Comparison of ENCODE assay signal across 21 cellular contexts in the genomic region with DNA sequence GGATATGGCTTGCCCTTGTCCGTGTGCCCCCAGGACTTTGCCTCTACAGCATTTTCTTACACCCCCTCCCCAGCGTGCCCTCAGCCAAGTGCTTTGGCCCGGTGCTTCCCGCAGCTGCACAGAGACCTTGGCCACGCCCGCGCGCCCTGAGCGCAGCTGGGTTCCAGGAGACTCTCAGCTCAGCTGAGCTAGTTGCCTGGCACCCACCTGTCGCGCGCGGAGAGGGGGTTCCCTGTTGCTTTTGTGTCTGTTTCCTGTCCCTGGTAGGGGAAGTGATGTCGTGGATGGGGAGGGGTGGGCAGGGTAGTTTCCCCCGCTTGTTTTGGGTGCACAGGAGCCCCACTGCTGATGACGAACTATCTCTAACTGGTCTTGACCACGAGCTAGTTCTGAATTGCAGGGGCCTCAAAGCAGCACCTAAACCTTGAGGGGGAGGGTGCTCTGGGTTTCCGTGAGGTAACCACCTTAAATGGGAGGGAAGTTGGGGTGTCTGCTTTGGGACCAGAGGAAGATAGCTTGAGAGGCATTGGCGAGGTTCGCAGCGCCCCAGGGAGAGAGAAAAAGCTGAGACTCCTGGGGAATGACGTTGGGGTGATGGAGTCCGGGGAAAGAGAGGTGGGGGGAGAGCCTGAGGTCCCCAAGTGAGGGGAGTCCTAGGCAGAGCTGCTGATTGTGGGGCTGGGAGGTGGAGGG. TPM values are rescaled to one million over a fixed set of nuclear protein-coding genes. Genes with fewer than 3 reads are reported as not detected.
DNase-seq lines count a peak whose midpoint lies in the region; ATAC-seq and TF ChIP-seq lines count a peak whose summit lies in the region.
"Had no signal": no experiment of that assay in that cellular context is flagged by ENCODE, and none has a peak within 500 bp of the region (broad histone marks: within the 10 kb centered on the region; RNA-seq: fewer than 3 reads in every experiment).

No MANE protein-coding gene starts in this region.

- in situ Hi-C loops in ACHN (cut with HindIII; ENCODE audit: low pct_ligation_motif_present, low pct_unique_long_range_greater_than_20kb, low sequenced_read_pairs), result no loop called here

- peak in 1 of 2 donors; percentile 50 for ATAC-seq in naive thymus-derived CD8-positive, alpha-beta T cell
- no peak for ATAC-seq in GM18873 (IDR thresholded peaks at IDR 0.05; ENCODE audit: low FRiP score, unreplicated experiment)
- ATAC-seq: effector memory CD8-positive, alpha-beta T cell; naive thymus-derived CD4-positive, alpha-beta T cell; right cardiac atrium; T-helper 17 cell had no signal

- H3K27me3 ChIP-seq in BLaER1 treated with 17β-estradiol and CSF1 and Interleukin-3, amounts not matched to agents 10 nM and 100 nM, result peaks cover 90 to 100% (median 98%) of the 10 kb centered on the region in 11 experiments
- peaks cover 40% of the 10 kb centered on the region for H3K27me3 ChIP-seq in MG63

- H4K20me1 ChIP-seq in BLaER1 treated with 17β-estradiol and CSF1 and Interleukin-3, amounts not matched to agents 10 nM and 100 nM, result peaks cover 0 to 51% (median 21%) of the 10 kb centered on the region in 11 experiments; a peak in 12 of 22 replicates

- H3K9me3 ChIP-seq in BLaER1 treated with 17β-estradiol and CSF1 and Interleukin-3, amounts not matched to agents 10 nM and 100 nM (replicated peaks in 1 of 11), result peaks cover 12 to 27% (median 18%) of the 10 kb centered on the region in 11 experiments
- H3K9me3 ChIP-seq in HEK293 (ENCODE audit: control insufficient read depth, insufficient read depth, low read depth, low read length) (no peaks in the 10 kb centered on the region), MG63 (no peaks in the 10 kb centered on the region)

- no peak for TF ChIP-seq CTCF in HEK293 (tag by site-specific recombination; IDR thresholded peaks at IDR 0.05)

- H3K36me3 ChIP-seq in BLaER1 treated with 17β-estradiol and CSF1 and Interleukin-3, amounts not matched to agents 10 nM and 100 nM, result no peaks in the 10 kb centered on the region
- no peaks in the 10 kb centered on the region for H3K36me3 ChIP-seq in HEK293 (ENCODE audit: control insufficient read depth in 2 of 2, insufficient read depth in 1 of 2, low read length in 2 of 2)
- no peaks in the 10 kb centered on the region for H3K36me3 ChIP-seq in MG63
- H3K36me3 ChIP-seq: cardiac muscle cell, thoracic aorta had no signal

- peak overlapping the region in 10 of 11 experiments; percentile 16 to 79 (median 67); a peak in 17 of 22 replicates for H3K4me2 ChIP-seq in BLaER1 treated with 17β-estradiol and CSF1 and Interleukin-3, amounts not matched to agents 10 nM and 100 nM

- H3K4me1 Mint-ChIP-seq in naive thymus-derived CD8-positive, alpha-beta T cell, result peaks cover 8 to 18% (median 13%) of the 10 kb centered on the region in 4 donors

- H3K4me3 ChIP-seq in BLaER1 treated with 17β-estradiol and CSF1 and Interleukin-3, amounts not matched to agents 10 nM and 100 nM, result peak overlapping the region in 5 of 10 experiments; percentile 25 to 48 (median 34); a peak in 4 of 20 replicates
- H3K4me3 ChIP-seq in HEK293 (ENCODE audit: low read depth, low read length), result no peak overlapping the region
- no peak overlapping the region for H3K4me3 ChIP-seq in MG63
- H3K4me3 ChIP-seq: cardiac muscle cell, thoracic aorta had no signal

- H3K9me3 Mint-ChIP-seq in naive thymus-derived CD8-positive, alpha-beta T cell, result peaks cover 0 to 14% (median 2%) of the 10 kb centered on the region in 9 donors
- H3K9me3 Mint-ChIP-seq: effector memory CD8-positive, alpha-beta T cell had no signal

- peak overlapping the region in 2 of 11 experiments; percentile 6 to 28; a peak in 1 of 22 replicates for H3K9ac ChIP-seq in BLaER1 treated with 17β-estradiol and CSF1 and Interleukin-3, amounts not matched to agents 10 nM and 100 nM

- CTCF ChIA-PET in HEK293 (lab: Yijun Ruan, JAX), result interaction anchor here (0.6 kb wide), 2 partner anchors 86 to 364 kb away, joined by 4 to 5 read pairs; no protein-coding TSS in a partner anchor

- H3K27me3 Mint-ChIP-seq in naive thymus-derived CD8-positive, alpha-beta T cell, result peaks cover 33 to 80% (median 50%) of the 10 kb centered on the region in 5 donors

- H3K27ac Mint-ChIP-seq in naive thymus-derived CD8-positive, alpha-beta T cell, result peak overlapping the region in 2 of 10 donors; percentile 24 to 27
- H3K27ac Mint-ChIP-seq: activated naive CD8-positive, alpha-beta T cell treated with anti-CD3 and anti-CD28 coated beads for 36 hours; effector memory CD8-positive, alpha-beta T cell; T-helper 17 cell had no signal

- H3K4me1 ChIP-seq in BLaER1 treated with 17β-estradiol and CSF1 and Interleukin-3, amounts not matched to agents 10 nM and 100 nM, result peaks cover 11 to 40% (median 30%) of the 10 kb centered on the region in 10 experiments; a peak in 17 of 20 replicates
- no peaks in the 10 kb centered on the region; the same call in 1 of the 2 replicates for H3K4me1 ChIP-seq in HEK293 (ENCODE audit: control insufficient read depth, insufficient read depth, low read length)

- H3K27ac ChIP-seq in BLaER1 treated with 17β-estradiol and CSF1 and Interleukin-3, amounts not matched to agents 10 nM and 100 nM, result peak overlapping the region in 1 of 11 experiments; percentile 14; a peak in 1 of 22 replicates
- H3K27ac ChIP-seq in HEK293 (ENCODE audit: extremely low read depth, low read depth, low read length), result no peak overlapping the region
- H3K27ac ChIP-seq: cardiac muscle cell, thoracic aorta had no signal

- DNase-seq in UCSD-AML1 (lab: John Stamatoyannopoulos, UW; ENCODE audit: unreplicated experiment), result peak; percentile 32
- no peak for DNase-seq in naive thymus-derived CD8-positive, alpha-beta T cell
- no peak for DNase-seq in MG63
- no peak for DNase-seq in ACHN
- DNase-seq in cerebellum (ENCODE audit: low spot score), result no peak
- DNase-seq: activated CD4-positive, alpha-beta T cell treated with anti-CD3 and anti-CD28 coated beads for 1 hour; activated naive CD8-positive, alpha-beta T cell treated with anti-CD3 and anti-CD28 coated beads for 36 hours; activated T-cell treated with anti-CD3 and anti-CD28 coated beads for 4 hours; C1 segment of cervical spinal cord; effector memory CD8-positive, alpha-beta T cell; naive thymus-derived CD4-positive, alpha-beta T cell; T-helper 17 cell had no signal

- POLR2A ChIA-PET in HEK293 (lab: Yijun Ruan, JAX), result no interaction called here
- POLR2A ChIA-PET in naive thymus-derived CD8-positive, alpha-beta T cell (lab: Charles Lee), result no interaction called here

- H3K36me3 Mint-ChIP-seq in naive thymus-derived CD8-positive, alpha-beta T cell, result peaks cover 0 to 6% (median 1%) of the 10 kb centered on the region in 3 donors

- peak overlapping the region in 6 of 10 donors; percentile 18 to 64 (median 30) for H3K4me3 Mint-ChIP-seq in naive thymus-derived CD8-positive, alpha-beta T cell
- H3K4me3 Mint-ChIP-seq: activated naive CD8-positive, alpha-beta T cell treated with anti-CD3 and anti-CD28 coated beads for 36 hours; effector memory CD8-positive, alpha-beta T cell; T-helper 17 cell had no signal

TF ChIP-seq in HEK293, 187 proteins besides CTCF, POLR2A, EP300 and RAD21:
- TF ChIP-seq ZNF169 (tag by site-specific recombination; IDR thresholded peaks at IDR 0.05) (no peak), ZIC2 (tag by site-specific recombination; IDR thresholded peaks at IDR 0.05) (peak; percentile 34; the same call in 1 of the 2 replicates), ZNF138 (tag by site-specific recombination; IDR thresholded peaks at IDR 0.05; ENCODE audit: borderline replicate concordance) (no peak), SCRT2 (tag by site-specific recombination; IDR thresholded peaks at IDR 0.05) (peak; percentile 99), SCRT1 (tag by site-specific recombination; IDR thresholded peaks at IDR 0.05; ENCODE audit: borderline replicate concordance) (peak; percentile 92), ZNF37A (tag by site-specific recombination; IDR thresholded peaks at IDR 0.05) (no peak)

RNA-seq across cellular contexts. Expression of gene DIO3, which starts 1.5 kb away (rescaled TPM):
- not detected for total RNA-seq in naive thymus-derived CD8-positive, alpha-beta T cell
- polyA plus RNA-seq in naive thymus-derived CD8-positive, alpha-beta T cell, result not detected
- 0.07 TPM in 1 of 2 replicates, not detected in the other for total RNA-seq in MG63 (2014; rRNA removed; shearing (Covaris generic); ENCODE audit: low replicate concordance)
- total RNA-seq in cerebellum, result 6.1 TPM
- total RNA-seq: activated naive CD8-positive, alpha-beta T cell treated with anti-CD3 and anti-CD28 coated beads for 36 hours; Daoy; HT1080; MCF 10A; naive thymus-derived CD4-positive, alpha-beta T cell; T-helper 17 cell had no signal
- polyA plus RNA-seq: cardiac muscle cell; naive thymus-derived CD4-positive, alpha-beta T cell had no signal
